Comparison of ENCODE assay signal across 8 cellular contexts in the genomic region with DNA sequence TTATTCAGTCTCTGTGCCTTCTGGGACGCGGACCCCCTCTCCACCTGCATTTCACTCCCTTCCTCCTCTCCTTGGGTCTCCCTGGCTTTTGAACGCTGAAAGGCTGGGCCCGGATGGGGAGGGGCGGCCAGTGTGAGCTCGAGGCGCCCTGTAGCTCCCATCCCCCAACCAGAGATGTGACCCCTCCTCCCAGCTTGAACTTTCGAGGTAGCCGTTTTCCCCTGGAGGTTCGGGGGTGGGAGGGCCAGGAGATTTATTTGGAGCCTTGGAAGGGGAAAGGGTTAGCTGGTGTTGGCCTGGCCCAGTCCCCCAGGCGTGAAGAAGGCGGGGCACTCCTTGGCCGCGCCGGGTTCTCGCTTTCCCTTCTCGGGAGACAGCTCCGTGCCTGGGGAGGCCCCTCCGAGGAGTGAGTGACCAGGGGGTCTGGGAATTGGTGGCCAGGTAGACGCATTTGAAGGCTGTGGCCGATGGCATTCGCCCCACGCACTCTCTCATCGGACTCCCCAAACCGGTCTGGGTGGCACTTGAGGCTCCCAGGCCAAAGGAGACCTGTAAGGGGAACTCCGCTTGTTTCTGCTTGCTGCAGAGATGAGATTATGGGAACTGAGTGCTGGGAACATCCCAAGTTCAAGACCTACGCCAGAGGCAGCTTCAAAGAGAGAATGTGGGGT. TPM values are rescaled to one million over a fixed set of nuclear protein-coding genes. Genes with fewer than 3 reads are reported as not detected.
DNase-seq lines count a peak whose midpoint lies in the region; ATAC-seq and TF ChIP-seq lines count a peak whose summit lies in the region.

No MANE protein-coding gene starts in this region.

- H3K36me3 ChIP-seq in OCI-LY7 (ENCODE audit: insufficient read depth, low read length): peaks cover 32% of the 10 kb centered on the region
- no peaks in the 10 kb centered on the region for H3K36me3 ChIP-seq in brain microvascular endothelial cell (replicated peaks)

- H3K4me1 Mint-ChIP-seq in immature natural killer cell: peaks cover 22 to 25% of the 10 kb centered on the region in 2 donors

- H3K27ac ChIP-seq in OCI-LY7 (ENCODE audit: low read depth, low read length, poor library complexity, severe bottlenecking) (peak overlapping the region; percentile 40), brain microvascular endothelial cell (no peak overlapping the region)

- in situ Hi-C loops in brain microvascular endothelial cell (cut with HindIII; ENCODE audit: low pct_ligation_motif_present, low sequenced_read_pairs): no loop called here

- peak overlapping the region; percentile 93; the same call in 1 of the 2 replicates for H2AFZ ChIP-seq in OCI-LY7 (ENCODE audit: low read length)

- TF ChIP-seq CTCF in GM10248 (IDR thresholded peaks at IDR 0.05; ENCODE audit: control extremely low read depth, extremely low read depth, low read depth, missing control alignments) (no peak), OCI-LY7 (conservative IDR thresholded peaks at IDR 0.05; ENCODE audit: low read length) (no peak), brain microvascular endothelial cell (IDR thresholded peaks at IDR 0.05; ENCODE audit: low read depth, low read length, missing control alignments) (no peak)

- H3K4me3 Mint-ChIP-seq in immature natural killer cell: peak overlapping the region; percentile 88 to 92 (median 89)

- no peaks in the 10 kb centered on the region for H3K9me3 Mint-ChIP-seq in immature natural killer cell

- peak overlapping the region in 4 of 6 donors; percentile 16 to 79 (median 72) for H3K27ac Mint-ChIP-seq in immature natural killer cell

- no peaks in the 10 kb centered on the region for H3K27me3 ChIP-seq in brain microvascular endothelial cell (replicated peaks)

- no peaks in the 10 kb centered on the region for H3K9me2 ChIP-seq in OCI-LY7 (ENCODE audit: insufficient read depth, low read length)

- DNase-seq in GM10248 (ENCODE audit: extremely low spot score): peak; percentile 56
- peak; percentile 46 for DNase-seq in OCI-LY7 (ENCODE audit: low spot score)
- DNase-seq in brain microvascular endothelial cell: no peak
- peak in 2 of 3 donors; percentile 2 to 6 for DNase-seq in immature natural killer cell
- peak; percentile 23 for DNase-seq in stimulated activated CD4-positive, alpha-beta T cell treated with anti-CD3 and anti-CD28 coated beads, Interleukin-15, amount 100 ng/mL, for 24 hours
- no peak for DNase-seq in NCI-H345 treated with DMSO at 0.1 percent for 48 hours (lab: John Stamatoyannopoulos, UW; ENCODE audit: unreplicated experiment)
- DNase-seq in NCI-H2029 (lab: John Stamatoyannopoulos, UW): no peak

- CTCF ChIA-PET in GM10248 (lab: Yijun Ruan, JAX): interaction anchor here (1.1 to 4.1 kb wide), 5 partner anchors 16 to 1518 kb away, joined by 3 to 16 read pairs (median 4); no protein-coding TSS in a partner anchor
- CTCF ChIA-PET in OCI-LY7 (lab: Charles Lee; ENCODE audit: unreplicated experiment): interaction anchor here (0.6 to 0.7 kb wide), 2 partner anchors 9 to 141 kb away, joined by 4 to 19 read pairs; no protein-coding TSS in a partner anchor

- peak overlapping the region; percentile 97 for H3K4me2 ChIP-seq in OCI-LY7 (ENCODE audit: low read length)

- BruUV-seq in OCI-LY7 (replicated peaks; lab: Mats Ljungman, UMichigan): no TSS peak

- peaks cover 17% of the 10 kb centered on the region for H3K4me1 ChIP-seq in OCI-LY7 (ENCODE audit: insufficient read depth, low read length, poor library complexity, severe bottlenecking)

- no peak for ATAC-seq in HG03175 (IDR thresholded peaks at IDR 0.05; ENCODE audit: unreplicated experiment)

- intact Hi-C loops in OCI-LY7 (cut with micrococcal nuclease; ENCODE audit: unreplicated experiment): loop anchor here (5.0 kb wide), 1 partner anchor 1163 kb away; no protein-coding TSS in a partner anchor

- peaks cover 0 to 3% (median 0%) of the 10 kb centered on the region in 3 donors for H3K36me3 Mint-ChIP-seq in immature natural killer cell

- H3K79me2 ChIP-seq in OCI-LY7 (ENCODE audit: insufficient read depth, low read depth, low read length): peaks cover 7% of the 10 kb centered on the region; the same call in 1 of the 2 replicates

- H4K20me1 ChIP-seq in OCI-LY7 (ENCODE audit: insufficient read depth, low read length): no peaks in the 10 kb centered on the region

- H3K27me3 Mint-ChIP-seq in immature natural killer cell (ENCODE audit: low read depth in 3 of 3): no peaks in the 10 kb centered on the region

- H3K9me3 ChIP-seq in OCI-LY7 (ENCODE audit: low read length): no peaks in the 10 kb centered on the region

- POLR2A ChIA-PET in GM10248 (lab: Yijun Ruan, JAX) (interaction anchor here (0.7 kb wide), 1 partner anchor 361 kb away, joined by 3 read pairs; no protein-coding TSS in a partner anchor), OCI-LY7 (lab: Charles Lee) (interaction anchor here (0.8 to 2.3 kb wide), 3 partner anchors 27 to 141 kb away, joined by 3 to 6 read pairs (median 5); no protein-coding TSS in a partner anchor)

- H3K4me3 ChIP-seq in OCI-LY7 (ENCODE audit: low read depth, low read length, poor library complexity, severe bottlenecking) (peak overlapping the region; percentile 80), brain microvascular endothelial cell (ENCODE audit: low read depth, low read length) (peak overlapping the region; percentile 72)

RNA-seq across cellular contexts. Expression of a gene that starts 0.9 kb away (rescaled TPM):
- total RNA-seq in OCI-LY7 (2014; rRNA removed; shearing (Covaris generic)): 5.4 and 5.8 TPM in 2 replicates
- total RNA-seq in OCI-LY7 (2022): 6.7 and 8.8 TPM in 2 replicates
- 10 to 100 TPM in 2 of 3 donors, 1 to 10 TPM in 1; 8.2 to 17.5 (median 16.4) TPM for polyA plus RNA-seq in immature natural killer cell

RNA-seq across cellular contexts. Expression of a gene that starts 8.8 kb away (rescaled TPM):
- total RNA-seq in OCI-LY7 (2014; rRNA removed; shearing (Covaris generic)): not detected in 2 replicates
- total RNA-seq in OCI-LY7 (2022): not detected in 2 replicates
- under 1 TPM in 1 of 3 donors, not detected in 2; 0.02 TPM for polyA plus RNA-seq in immature natural killer cell

RNA-seq across cellular contexts. Expression of a gene that starts 52.0 kb away (rescaled TPM):
- total RNA-seq in OCI-LY7 (2014; rRNA removed; shearing (Covaris generic)): not detected in 2 replicates
- not detected in 2 replicates for total RNA-seq in OCI-LY7 (2022)
- polyA plus RNA-seq in immature natural killer cell: not detected

Comparison
In these comparisons a context has a peak if more than half of its experiments do, and no peak if none do; other contexts are left out.
1. DNase-seq: peak in GM10248 (single experiment), OCI-LY7 (single experiment), immature natural killer cell (2 of 3) and stimulated activated CD4-positive, alpha-beta T cell treated with anti-CD3 and anti-CD28 coated beads, Interleukin-15, amount 100 ng/mL, for 24 hours (single experiment); none in brain microvascular endothelial cell (single experiment), NCI-H345 treated with DMSO at 0.1 percent for 48 hours (single experiment) and NCI-H2029 (single experiment).